In the genomic region with DNA sequence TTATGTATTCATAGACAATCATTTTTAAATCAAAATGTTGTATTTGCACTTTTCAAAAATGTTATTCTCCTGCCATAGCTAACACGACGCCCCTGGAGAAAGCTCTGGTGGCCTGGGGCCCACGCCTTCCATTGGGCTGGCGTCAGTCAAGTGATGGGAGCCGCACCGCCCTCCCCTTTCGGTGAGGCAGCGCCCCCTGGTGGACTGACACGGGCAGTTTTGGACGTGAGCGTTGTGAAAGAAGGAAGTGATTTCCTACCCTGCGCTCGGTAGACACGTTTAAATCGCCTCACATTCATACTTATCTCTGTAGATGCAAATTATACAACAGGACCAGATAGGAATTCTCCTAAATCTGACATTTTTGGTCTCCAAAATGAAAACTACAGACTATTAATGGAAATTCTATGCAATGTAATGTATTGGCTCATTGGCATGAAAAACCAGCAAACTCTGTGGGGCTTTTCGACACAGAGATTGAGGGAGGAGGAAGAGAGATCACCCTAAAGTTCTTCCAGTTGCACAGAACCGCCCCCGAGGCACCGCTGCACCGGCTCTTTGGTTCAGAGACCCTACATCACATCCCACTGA, we compare ENCODE assay signal across 8 cellular contexts.
DNase-seq lines count a peak whose midpoint lies in the region; ATAC-seq and TF ChIP-seq lines count a peak whose summit lies in the region.

No MANE protein-coding gene starts in this region.

- ATAC-seq in HG02938 (IDR thresholded peaks at IDR 0.05; ENCODE audit: unreplicated experiment) (peak; percentile 88), GM18498 (IDR thresholded peaks at IDR 0.05; ENCODE audit: unreplicated experiment) (no peak)

- H3K4me3 Mint-ChIP-seq in activated naive CD4-positive, alpha-beta T cell treated with anti-CD3 and anti-CD28 coated beads, Interleukin-2, amount 10 ng/mL, durations not matched to agents 7 days and 5 days: no peak overlapping the region

- no peaks in the 10 kb centered on the region for H3K36me3 Mint-ChIP-seq in activated naive CD4-positive, alpha-beta T cell treated with anti-CD3 and anti-CD28 coated beads, Interleukin-2, amount 10 ng/mL, durations not matched to agents 7 days and 5 days

- in situ Hi-C loops in GM13977 (cut with MboI; ENCODE audit: low pct_unique_long_range_greater_than_20kb, low sequenced_read_pairs, unreplicated experiment): no loop called here

- no peaks in the 10 kb centered on the region for H3K27me3 Mint-ChIP-seq in activated naive CD4-positive, alpha-beta T cell treated with anti-CD3 and anti-CD28 coated beads, Interleukin-2, amount 10 ng/mL, durations not matched to agents 7 days and 5 days

- no peaks in the 10 kb centered on the region for H3K9me3 Mint-ChIP-seq in activated naive CD4-positive, alpha-beta T cell treated with anti-CD3 and anti-CD28 coated beads, Interleukin-2, amount 10 ng/mL, durations not matched to agents 7 days and 5 days

- H3K27ac Mint-ChIP-seq in activated naive CD4-positive, alpha-beta T cell treated with anti-CD3 and anti-CD28 coated beads, Interleukin-2, amount 10 ng/mL, durations not matched to agents 7 days and 5 days: no peak overlapping the region

- DNase-seq in 8988T (peak; percentile 43), GM13977 (ENCODE audit: low spot score) (peak; percentile 54), NCI-H2081 treated with DMSO at 0.1 percent for 48 hours (lab: John Stamatoyannopoulos, UW) (peak; percentile 43), hypothalamus (lab: John Stamatoyannopoulos, UW) (peak in 37 of 51 donors; percentile 1 to 72 (median 24))
- DNase-seq in activated naive CD4-positive, alpha-beta T cell treated with anti-CD3 and anti-CD28 coated beads, Interleukin-2, amount 10 ng/mL, durations not matched to agents 7 days and 5 days: peak; percentile 58
- DNase-seq in stimulated activated CD4-positive, alpha-beta T cell treated with anti-CD3 and anti-CD28 coated beads, Interleukin-12 subunit alpha, Interleukin-12 subunit beta, amount 100 ng/mL, for 4 hours: peak; percentile 21

- TF ChIP-seq CTCF in GM13977 (IDR thresholded peaks at IDR 0.05; ENCODE audit: extremely low read depth, insufficient read depth, missing control alignments): peak; percentile 65

- no peaks in the 10 kb centered on the region for H3K4me1 Mint-ChIP-seq in activated naive CD4-positive, alpha-beta T cell treated with anti-CD3 and anti-CD28 coated beads, Interleukin-2, amount 10 ng/mL, durations not matched to agents 7 days and 5 days

- CTCF ChIA-PET in activated naive CD4-positive, alpha-beta T cell treated with anti-CD3 and anti-CD28 coated beads, Interleukin-2, amount 10 ng/mL, durations not matched to agents 7 days and 5 days (lab: Charles Lee): interaction anchor here (0.7 to 1.6 kb wide), 6 partner anchors 8 to 1410 kb away, joined by 3 to 6 read pairs (median 4); no protein-coding TSS in a partner anchor
